9 cellular contexts compared by ENCODE assay signal in genomic region chr1:182735343-182735742, GRCh38. TPM values are rescaled to one million over a fixed set of nuclear protein-coding genes. Genes with fewer than 3 reads are reported as not detected.
"Had no signal": no experiment of that assay in that cellular context is flagged by ENCODE, and none has a peak within 500 bp of the region (broad histone marks: within the 10 kb centered on the region; RNA-seq: fewer than 3 reads in every experiment).

No MANE protein-coding gene starts in this region.

- H3K4me1 ChIP-seq: HAP-1 had no signal

- ATAC-seq: HCT116, K562 had no signal

- H3K27ac ChIP-seq: HL-60 had no signal

- H3K9me3 ChIP-seq: HAP-1 had no signal

- H3K9me3 Mint-ChIP-seq: HFFc6 had no signal

- DNase-seq: GOT3, H7, HFFc6, IMR-90 had no signal

- H3K27ac Mint-ChIP-seq: HFFc6 had no signal

- H3K36me3 ChIP-seq: HAP-1 had no signal

- H3K4me3 Mint-ChIP-seq: HFFc6 had no signal

- H3K4me3 ChIP-seq: HAP-1, K562 had no signal

RNA-seq across cellular contexts. Expression of gene RGS8, which starts 51.0 kb away (rescaled TPM):
- total RNA-seq: H4, HFFc6, IMR-90, K562 had no signal
- polyA plus RNA-seq: IMR-90, K562 had no signal
